9 cellular contexts compared by ENCODE assay signal in genomic region chr10:89563861-89564478, GRCh38. TPM values are rescaled to one million over a fixed set of nuclear protein-coding genes. Genes with fewer than 3 reads are reported as not detected.
DNase-seq lines count a peak whose midpoint lies in the region; ATAC-seq and TF ChIP-seq lines count a peak whose summit lies in the region.
"Had no signal": no experiment of that assay in that cellular context is flagged by ENCODE, and none has a peak within 500 bp of the region (broad histone marks: within the 10 kb centered on the region; RNA-seq: fewer than 3 reads in every experiment).

No MANE protein-coding gene starts in this region.

- no peak overlapping the region for H3K4me3 Mint-ChIP-seq in activated B cell treated with CpG ODN at 0.5 μM for 24 hours
- H3K4me3 Mint-ChIP-seq: IgD-negative memory B cell had no signal

- intact Hi-C loops in activated B cell treated with CpG ODN at 0.5 μM for 24 hours (cut with micrococcal nuclease): loop anchor here (1.0 to 10.0 kb wide), 7 partner anchors 97 to 629 kb away; partner anchors contain the start of gene KIF20B

- H3K27ac Mint-ChIP-seq in activated B cell treated with CpG ODN at 0.5 μM for 24 hours: no peak overlapping the region
- H3K27ac Mint-ChIP-seq: IgD-negative memory B cell had no signal

- H3K9me3 Mint-ChIP-seq in activated B cell treated with CpG ODN at 0.5 μM for 24 hours: no peaks in the 10 kb centered on the region
- H3K9me3 Mint-ChIP-seq: IgD-negative memory B cell had no signal

- ATAC-seq in activated B cell treated with CpG ODN at 0.5 μM for 24 hours (ENCODE audit: low read depth): peak; percentile 57
- no peak for ATAC-seq in HG02610 (IDR thresholded peaks at IDR 0.05; ENCODE audit: unreplicated experiment)
- ATAC-seq in HG02870 (IDR thresholded peaks at IDR 0.05; ENCODE audit: unreplicated experiment): no peak

- H3K27me3 Mint-ChIP-seq in activated B cell treated with CpG ODN at 0.5 μM for 24 hours: peaks cover 14% of the 10 kb centered on the region
- H3K27me3 Mint-ChIP-seq: IgD-negative memory B cell had no signal

- CTCF ChIA-PET in activated B cell treated with CpG ODN at 0.5 μM for 24 hours (lab: Charles Lee): interaction anchor here (0.6 to 1.8 kb wide), 5 partner anchors 138 to 349 kb away, joined by 3 to 5 read pairs (median 4); no protein-coding TSS in a partner anchor

- DNase-seq in AG08395 (ENCODE audit: low spot score): peak; percentile 53
- DNase-seq in ELR (ENCODE audit: low read depth): peak; percentile 70
- DNase-seq in NAMALWA (ENCODE audit: low spot score): peak; percentile 64
- DNase-seq in activated B cell treated with CpG ODN at 0.5 μM for 24 hours: no peak
- peak; percentile 47 for DNase-seq in germinal center (ENCODE audit: low spot score)
- DNase-seq in pulmonary artery endothelial cell (ENCODE audit: low read depth, low spot score): peak; percentile 5

- TF ChIP-seq CTCF in activated B cell treated with CpG ODN at 0.5 μM for 24 hours (IDR thresholded peaks at IDR 0.05): no peak

- POLR2A ChIA-PET in activated B cell treated with CpG ODN at 0.5 μM for 24 hours (lab: Charles Lee): no interaction called here

- no peaks in the 10 kb centered on the region for H3K4me1 Mint-ChIP-seq in activated B cell treated with CpG ODN at 0.5 μM for 24 hours
- H3K4me1 Mint-ChIP-seq: IgD-negative memory B cell had no signal

- H3K36me3 Mint-ChIP-seq in activated B cell treated with CpG ODN at 0.5 μM for 24 hours (ENCODE audit: low read depth): no peaks in the 10 kb centered on the region
- H3K36me3 Mint-ChIP-seq: IgD-negative memory B cell had no signal

RNA-seq across cellular contexts. Expression of gene SLC16A12, which starts 28.6 kb away (rescaled TPM):
- total RNA-seq in activated B cell treated with CpG ODN at 0.5 μM for 24 hours (not detected in 2 replicates), pulmonary artery endothelial cell (0.66 and 1.3 TPM in 2 replicates)
